16 cellular contexts compared by ENCODE assay signal in the genomic region with DNA sequence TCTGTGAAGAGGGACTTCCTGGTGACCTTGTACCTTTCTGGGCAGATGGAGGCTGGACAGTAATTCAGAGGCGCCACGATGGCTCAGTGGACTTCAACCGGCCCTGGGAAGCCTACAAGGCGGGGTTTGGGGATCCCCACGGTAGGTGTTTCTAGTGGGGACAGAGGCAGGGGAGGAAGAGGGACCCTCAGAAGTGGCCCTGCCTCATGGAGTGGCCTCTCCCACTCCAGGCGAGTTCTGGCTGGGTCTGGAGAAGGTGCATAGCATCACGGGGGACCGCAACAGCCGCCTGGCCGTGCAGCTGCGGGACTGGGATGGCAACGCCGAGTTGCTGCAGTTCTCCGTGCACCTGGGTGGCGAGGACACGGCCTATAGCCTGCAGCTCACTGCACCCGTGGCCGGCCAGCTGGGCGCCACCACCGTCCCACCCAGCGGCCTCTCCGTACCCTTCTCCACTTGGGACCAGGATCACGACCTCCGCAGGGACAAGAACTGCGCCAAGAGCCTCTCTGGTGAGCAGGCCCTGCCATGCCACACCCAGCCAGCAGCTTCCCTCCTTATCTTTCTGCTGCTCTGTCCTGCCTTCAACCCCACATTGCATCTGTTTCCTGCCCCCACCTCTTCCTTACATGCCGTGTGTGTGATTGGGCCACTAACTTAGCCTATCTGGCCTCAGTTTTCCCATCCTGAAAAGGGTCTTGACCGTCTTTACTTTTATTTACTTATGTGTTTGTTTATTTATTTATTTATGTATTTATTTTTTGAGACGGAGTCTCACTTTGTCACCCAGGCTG. TPM values are rescaled to one million over a fixed set of nuclear protein-coding genes. Genes with fewer than 3 reads are reported as not detected.
DNase-seq lines count a peak whose midpoint lies in the region; ATAC-seq, FAIRE-seq and TF ChIP-seq lines count a peak whose summit lies in the region.
"Had no signal": no experiment of that assay in that cellular context is flagged by ENCODE, and none has a peak within 500 bp of the region (broad histone marks: within the 10 kb centered on the region; RNA-seq: fewer than 3 reads in every experiment).

No MANE protein-coding gene starts in this region.

- H3K27ac ChIP-seq in A549: peak overlapping the region in 1 of 2 experiments; percentile 39; a peak in 1 of 6 replicates

- H3K27me3 ChIP-seq in Loucy (ENCODE audit: insufficient read depth, low read length, poor library complexity, severe bottlenecking) (no peaks in the 10 kb centered on the region), HAP-1 (ENCODE audit: low read depth) (no peaks in the 10 kb centered on the region)

- H3K9me3 Mint-ChIP-seq in dendritic cell treated with granulocyte-macrophage colony-stimulating factor and Interleukin-4, amounts not matched to agents 40 ng/mL and 50 ng/mL, for 4 days: no peaks in the 10 kb centered on the region
- no peaks in the 10 kb centered on the region for H3K9me3 Mint-ChIP-seq in nephron progenitor cell
- no peaks in the 10 kb centered on the region for H3K9me3 Mint-ChIP-seq in T-helper 2 cell treated with Interferon-gamma antibody and Interleukin-4, amounts not matched to agents 5 μg/mL and 100 μg/mL, for 36 hours
- H3K9me3 Mint-ChIP-seq: mesothelial cell of epicardium had no signal

- TF ChIP-seq EP300 in A549 (IDR thresholded peaks at IDR 0.05): no peak

- WGBS in A549 (ENCODE audit: missing lambda C conversion rate): 91% methylated on average over 13 of the region's 28 CpGs

- H3K9me2 ChIP-seq in Loucy (replicated peaks; ENCODE audit: low read depth, low read length): no peaks in the 10 kb centered on the region

- no peak for TF ChIP-seq POLR2A in A549 (IDR thresholded peaks at IDR 0.05; ENCODE audit: low read length)

- in situ Hi-C loops in HAP-1 (cut with MboI; ENCODE audit: low sequenced_read_pairs): no loop called here

- CTCF ChIA-PET in A549 (lab: Yijun Ruan, JAX): interaction anchor here (1.2 kb wide), 1 partner anchor 17 kb away, joined by 4 read pairs; no protein-coding TSS in a partner anchor

- H3K79me2 ChIP-seq in Loucy (ENCODE audit: insufficient read depth, low read length): no peaks in the 10 kb centered on the region

- DNase-seq in A549 (ENCODE audit: low read depth in 1 of 2, low spot score in 1 of 2) (no peak), nephron progenitor cell (no peak), HAP-1 (ENCODE audit: low spot score in 2 of 2) (no peak), middle frontal gyrus (ENCODE audit: extremely low spot score, low spot score) (no peak)
- DNase-seq in stimulated activated CD4-positive, alpha-beta T cell treated with anti-CD3 and anti-CD28 coated beads, Interleukin-4, amount 100 ng/mL, for 24 hours: no peak
- DNase-seq in T-helper 2 cell treated with Interferon-gamma antibody and Interleukin-4, amounts not matched to agents 5 μg/mL and 100 μg/mL, for 36 hours (ENCODE audit: low spot score): no peak
- DNase-seq: activated CD4-positive, CD25-positive, alpha-beta regulatory T cell treated with anti-CD3 and anti-CD28 coated beads, Interleukin-2, amount 50 U/mL, for 72 hours; activated CD8-positive, alpha-beta memory T cell treated with anti-CD3 and anti-CD28 coated beads, Interleukin-2, amount 50 U/mL, for 4 hours; GDM1; NCI-H82; stimulated activated naive CD4-positive, alpha-beta T cell treated with Interleukin-2 at 50 U/mL for 16 hours had no signal

- no peaks in the 10 kb centered on the region for H4K20me1 ChIP-seq in Loucy (ENCODE audit: insufficient read depth, low read length, poor library complexity, severe bottlenecking)

- H2AFZ ChIP-seq in Loucy (ENCODE audit: low read length): no peak overlapping the region

- peaks cover 28% of the 10 kb centered on the region for H3K4me1 Mint-ChIP-seq in dendritic cell treated with granulocyte-macrophage colony-stimulating factor and Interleukin-4, amounts not matched to agents 40 ng/mL and 50 ng/mL, for 4 days (ENCODE audit: low read depth)
- peaks cover 34% of the 10 kb centered on the region for H3K4me1 Mint-ChIP-seq in nephron progenitor cell
- H3K4me1 Mint-ChIP-seq in T-helper 2 cell treated with Interferon-gamma antibody and Interleukin-4, amounts not matched to agents 5 μg/mL and 100 μg/mL, for 36 hours (ENCODE audit: low read depth): peaks cover 7% of the 10 kb centered on the region

- ATAC-seq in A549: peak in 1 of 2 experiments; percentile 4; a peak in 2 of 6 replicates

- no peak for FAIRE-seq in A549 (lab: Jason Lieb, UNC)

- H3K4me2 ChIP-seq in A549: no peak overlapping the region; the same call in 2 of the 3 replicates
- no peak overlapping the region for H3K4me2 ChIP-seq in Loucy (ENCODE audit: low read depth, low read length, poor library complexity, severe bottlenecking)

- H3K27ac Mint-ChIP-seq in dendritic cell treated with granulocyte-macrophage colony-stimulating factor and Interleukin-4, amounts not matched to agents 40 ng/mL and 50 ng/mL, for 4 days: peak overlapping the region; percentile 37
- H3K27ac Mint-ChIP-seq in nephron progenitor cell: peak overlapping the region; percentile 99
- no peak overlapping the region for H3K27ac Mint-ChIP-seq in T-helper 2 cell treated with Interferon-gamma antibody and Interleukin-4, amounts not matched to agents 5 μg/mL and 100 μg/mL, for 36 hours
- H3K27ac Mint-ChIP-seq: activated naive CD8-positive, alpha-beta T cell; mesothelial cell of epicardium had no signal

- no peak overlapping the region for H3K4me3 ChIP-seq in A549
- H3K4me3 ChIP-seq in Loucy (ENCODE audit: low read length, poor library complexity, severe bottlenecking): no peak overlapping the region
- no peak overlapping the region for H3K4me3 ChIP-seq in HAP-1
- H3K4me3 ChIP-seq: skin epidermis had no signal

- no peak overlapping the region for H3K4me3 Mint-ChIP-seq in dendritic cell treated with granulocyte-macrophage colony-stimulating factor and Interleukin-4, amounts not matched to agents 40 ng/mL and 50 ng/mL, for 4 days
- H3K4me3 Mint-ChIP-seq in nephron progenitor cell: no peak overlapping the region
- H3K4me3 Mint-ChIP-seq in T-helper 2 cell treated with Interferon-gamma antibody and Interleukin-4, amounts not matched to agents 5 μg/mL and 100 μg/mL, for 36 hours: no peak overlapping the region
- H3K4me3 Mint-ChIP-seq: activated naive CD8-positive, alpha-beta T cell; mesothelial cell of epicardium had no signal

- no peak for TF ChIP-seq CTCF in A549 (IDR thresholded peaks at IDR 0.05)
- TF ChIP-seq CTCF in Loucy (conservative IDR thresholded peaks at IDR 0.05; ENCODE audit: low read length): no peak
- no peak for TF ChIP-seq CTCF in nephron progenitor cell (IDR thresholded peaks at IDR 0.05)

- no peaks in the 10 kb centered on the region for H3F3A ChIP-seq in Loucy (ENCODE audit: low read depth)

- peaks cover 25% of the 10 kb centered on the region for H3K27me3 Mint-ChIP-seq in dendritic cell treated with granulocyte-macrophage colony-stimulating factor and Interleukin-4, amounts not matched to agents 40 ng/mL and 50 ng/mL, for 4 days
- peaks cover 9% of the 10 kb centered on the region for H3K27me3 Mint-ChIP-seq in nephron progenitor cell (ENCODE audit: low read depth, poor library complexity)
- H3K27me3 Mint-ChIP-seq in T-helper 2 cell treated with Interferon-gamma antibody and Interleukin-4, amounts not matched to agents 5 μg/mL and 100 μg/mL, for 36 hours (ENCODE audit: low read depth): peaks cover 8% of the 10 kb centered on the region

- intact Hi-C loops in dendritic cell treated with granulocyte-macrophage colony-stimulating factor and Interleukin-4, amounts not matched to agents 40 ng/mL and 50 ng/mL, for 4 days (cut with micrococcal nuclease): no loop called here

- H3K4me1 ChIP-seq in A549 (peaks cover 38% of the 10 kb centered on the region), Loucy (ENCODE audit: insufficient read depth, low read length, poor library complexity, severe bottlenecking) (no peaks in the 10 kb centered on the region), HAP-1 (peaks cover 16% of the 10 kb centered on the region)

- POLR2A ChIA-PET in A549 (lab: Yijun Ruan, JAX): interaction anchor here (0.6 kb wide), 1 partner anchor 22 kb away, joined by 3 read pairs; no protein-coding TSS in a partner anchor

- H3K36me3 ChIP-seq in Loucy (ENCODE audit: insufficient read depth, low read length) (no peaks in the 10 kb centered on the region), HAP-1 (replicated peaks) (no peaks in the 10 kb centered on the region)

- H3K9ac ChIP-seq in Loucy (ENCODE audit: low read depth, low read length, poor library complexity, severe bottlenecking): peak overlapping the region; percentile 12

- peaks cover 78% of the 10 kb centered on the region for H3K36me3 Mint-ChIP-seq in dendritic cell treated with granulocyte-macrophage colony-stimulating factor and Interleukin-4, amounts not matched to agents 40 ng/mL and 50 ng/mL, for 4 days (ENCODE audit: low read depth)
- peaks cover 34% of the 10 kb centered on the region for H3K36me3 Mint-ChIP-seq in nephron progenitor cell (ENCODE audit: low read depth)
- H3K36me3 Mint-ChIP-seq in T-helper 2 cell treated with Interferon-gamma antibody and Interleukin-4, amounts not matched to agents 5 μg/mL and 100 μg/mL, for 36 hours (ENCODE audit: low read depth): no peaks in the 10 kb centered on the region
- H3K36me3 Mint-ChIP-seq: activated naive CD8-positive, alpha-beta T cell had no signal

- H3K9me3 ChIP-seq in A549 (no peaks in the 10 kb centered on the region), Loucy (ENCODE audit: insufficient read depth, low read depth, low read length) (no peaks in the 10 kb centered on the region), HAP-1 (no peaks in the 10 kb centered on the region)

- TF ChIP-seq RAD21 in A549 (conservative IDR thresholded peaks at IDR 0.05 in 1 of 2, IDR thresholded peaks at IDR 0.05 in 1 of 2): no peak

RNA-seq across cellular contexts. Expression of a gene that starts 7.3 kb away (rescaled TPM):
- polyA plus RNA-seq in A549 (2011; rRNA removed): 30.8 and 32.6 TPM in 2 replicates
- 48.7 and 67.4 TPM in 2 replicates for polyA plus RNA-seq in A549 (2012; cell fraction: cytosol; rRNA removed)
- 203 and 238 TPM in 2 replicates for polyA plus RNA-seq in A549 (2012; cell fraction: nucleus; rRNA removed)
- 12.3 to 18.1 TPM (median 15.1 TPM) in 3 replicates for polyA plus RNA-seq in A549 (2017; fragmentation: RNase III; extraction: RNeasy Plus Mini Kit Qiagen cat#74134 plus additional on column Dnase treatment)
- polyA minus RNA-seq in A549 (2011; rRNA and poly(A)+ RNA removed): 15.6 and 19.4 TPM in 2 replicates

RNA-seq across cellular contexts. Expression of a gene that starts 19.0 kb away (rescaled TPM):
- polyA plus RNA-seq in A549 (2011; rRNA removed) (22.3 and 25.1 TPM in 2 replicates), A549 (2017; fragmentation: RNase III; extraction: RNeasy Plus Mini Kit Qiagen cat#74134 plus additional on column Dnase treatment) (86.7 to 95.7 TPM (median 93.7 TPM) in 3 replicates)
- 122 and 146 TPM in 2 replicates for polyA plus RNA-seq in A549 (2012; cell fraction: cytosol; rRNA removed)
- polyA plus RNA-seq in A549 (2012; cell fraction: nucleus; rRNA removed): 143 and 192 TPM in 2 replicates
- polyA minus RNA-seq in A549 (2011; rRNA and poly(A)+ RNA removed): 15.8 and 24.0 TPM in 2 replicates

RNA-seq across cellular contexts. Expression of a gene that starts 28.1 kb away (rescaled TPM):
- polyA plus RNA-seq in A549 (2011; rRNA removed) (1.0 and 1.2 TPM in 2 replicates), A549 (2017; fragmentation: RNase III; extraction: RNeasy Plus Mini Kit Qiagen cat#74134 plus additional on column Dnase treatment) (1.5 to 1.6 TPM (median 1.5 TPM) in 3 replicates)
- 2.1 and 2.8 TPM in 2 replicates for polyA plus RNA-seq in A549 (2012; cell fraction: cytosol; rRNA removed)
- 4.1 and 5.7 TPM in 2 replicates for polyA plus RNA-seq in A549 (2012; cell fraction: nucleus; rRNA removed)
- 1.2 and 1.5 TPM in 2 replicates for polyA minus RNA-seq in A549 (2011; rRNA and poly(A)+ RNA removed)

RNA-seq across cellular contexts. Expression of a gene that starts 41.9 kb away (rescaled TPM):
- 12.4 and 12.8 TPM in 2 replicates for polyA plus RNA-seq in A549 (2011; rRNA removed)
- 20.7 and 33.3 TPM in 2 replicates for polyA plus RNA-seq in A549 (2012; cell fraction: cytosol; rRNA removed)
- 33.1 and 33.6 TPM in 2 replicates for polyA plus RNA-seq in A549 (2012; cell fraction: nucleus; rRNA removed)
- 13.1 to 15.3 TPM (median 13.2 TPM) in 3 replicates for polyA plus RNA-seq in A549 (2017; fragmentation: RNase III; extraction: RNeasy Plus Mini Kit Qiagen cat#74134 plus additional on column Dnase treatment)
- 16.7 and 27.6 TPM in 2 replicates for polyA minus RNA-seq in A549 (2011; rRNA and poly(A)+ RNA removed)

RNA-seq across cellular contexts. Expression of a gene that starts 49.9 kb away (rescaled TPM):
- polyA plus RNA-seq in A549 (2011; rRNA removed) (374 and 406 TPM in 2 replicates), A549 (2017; fragmentation: RNase III; extraction: RNeasy Plus Mini Kit Qiagen cat#74134 plus additional on column Dnase treatment) (399 to 449 TPM (median 404 TPM) in 3 replicates)
- polyA plus RNA-seq in A549 (2012; cell fraction: cytosol; rRNA removed): 710 and 713 TPM in 2 replicates
- 369 and 438 TPM in 2 replicates for polyA plus RNA-seq in A549 (2012; cell fraction: nucleus; rRNA removed)
- polyA minus RNA-seq in A549 (2011; rRNA and poly(A)+ RNA removed): 95.9 and 197 TPM in 2 replicates
